In genomic region chr5:141651728-141652105, GRCh38 we compare ENCODE assay signal across 8 cellular contexts. TPM values are rescaled to one million over a fixed set of nuclear protein-coding genes. Genes with fewer than 3 reads are reported as not detected.
DNase-seq lines count a peak whose midpoint lies in the region; TF ChIP-seq lines count a peak whose summit lies in the region.

No MANE protein-coding gene starts in this region.

- H3K9me2 ChIP-seq in Karpas-422 (replicated peaks; ENCODE audit: insufficient read depth, low read length), result no peaks in the 10 kb centered on the region

- CTCF ChIA-PET in AG04449 (lab: Yijun Ruan, JAX), result interaction anchor here (1.2 to 2.2 kb wide), 6 partner anchors 9 to 60 kb away, joined by 3 to 15 read pairs (median 8); partner anchors contain the start of gene DIAPH1

- H4K20me1 ChIP-seq in Karpas-422 (ENCODE audit: insufficient read depth, low read depth, low read length), result no peaks in the 10 kb centered on the region

- H3K4me3 ChIP-seq in AG04449 (ENCODE audit: low read depth, low read length) (peak overlapping the region; percentile 81), Karpas-422 (ENCODE audit: low read length) (peak overlapping the region; percentile 50; the same call in 1 of the 2 replicates), dorsolateral prefrontal cortex (peak overlapping the region; percentile 35 to 81 (median 67)), muscle layer of colon (ENCODE audit: low read depth in 1 of 2, low read length in 2 of 2) (peak overlapping the region; percentile 71 to 77)

- H2AFZ ChIP-seq in Karpas-422 (ENCODE audit: low read length), result no peak overlapping the region; the same call in 1 of the 2 replicates

- peak overlapping the region; percentile 60 for H3K4me2 ChIP-seq in Karpas-422 (ENCODE audit: low read depth, low read length, poor library complexity, severe bottlenecking)

- H3K27ac ChIP-seq in Karpas-422 (ENCODE audit: low read length) (no peak overlapping the region), dorsolateral prefrontal cortex (peak overlapping the region in 31 of 59 donors; percentile 2 to 84 (median 51)), muscle layer of colon (ENCODE audit: low read depth, low read length) (no peak overlapping the region), caudate nucleus (ENCODE audit: low read depth, low read length) (no peak overlapping the region)

- POLR2A ChIA-PET in AG04449 (lab: Yijun Ruan, JAX), result interaction anchor here (0.7 to 1.2 kb wide), 3 partner anchors 9 to 59 kb away, joined by 3 read pairs; partner anchors contain the start of genes HDAC3 and RELL2

- H3K4me1 ChIP-seq in Karpas-422 (ENCODE audit: low read length) (peaks cover 5% of the 10 kb centered on the region), muscle layer of colon (ENCODE audit: insufficient read depth, low read length) (peaks cover 12% of the 10 kb centered on the region)

- H3K9me3 ChIP-seq in Karpas-422 (ENCODE audit: low read length) (no peaks in the 10 kb centered on the region), muscle layer of colon (ENCODE audit: low read length) (no peaks in the 10 kb centered on the region)

- TF ChIP-seq CTCF in AG04449 (IDR thresholded peaks at IDR 0.05; ENCODE audit: insufficient read depth, low read length, missing control alignments), result no peak
- peak in 3 of 56 donors; percentile 1 to 2 (median 2) for TF ChIP-seq CTCF in dorsolateral prefrontal cortex (IDR thresholded peaks at IDR 0.05 in 54 of 56, conservative IDR thresholded peaks at IDR 0.05 in 2 of 56; ENCODE audit: low read depth in 1 of 56, partially characterized antibody in 56 of 56)

- intact Hi-C loops in dorsolateral prefrontal cortex (cut with DNase I), result no loop called here

- H3K79me2 ChIP-seq in Karpas-422 (ENCODE audit: low read length), result no peaks in the 10 kb centered on the region

- H3K27me3 ChIP-seq in Karpas-422 (ENCODE audit: low read length), result no peaks in the 10 kb centered on the region
- no peaks in the 10 kb centered on the region for H3K27me3 ChIP-seq in dorsolateral prefrontal cortex
- H3K27me3 ChIP-seq in muscle layer of colon (ENCODE audit: control insufficient read depth in 1 of 2, insufficient read depth in 2 of 2, low read length in 2 of 2), result no peaks in the 10 kb centered on the region

- H3K36me3 ChIP-seq in Karpas-422 (ENCODE audit: insufficient read depth, low read length) (no peaks in the 10 kb centered on the region), muscle layer of colon (ENCODE audit: insufficient read depth, low read length) (peaks cover 23% of the 10 kb centered on the region)

- peak overlapping the region; percentile 36; the same call in 1 of the 2 replicates for H3K9ac ChIP-seq in Karpas-422 (ENCODE audit: low read length)
- no peak overlapping the region for H3K9ac ChIP-seq in muscle layer of colon (ENCODE audit: low read length)

- no peak for DNase-seq in AG04449 (ENCODE audit: low read depth, low spot score)
- no peak for DNase-seq in Karpas-422
- DNase-seq in dorsolateral prefrontal cortex, result no peak
- no peak for DNase-seq in SW480 (ENCODE audit: low spot score)
- no peak for DNase-seq in caudate nucleus (lab: John Stamatoyannopoulos, UW)
- DNase-seq in AG20443 (ENCODE audit: low spot score), result no peak
- no peak for DNase-seq in activated CD4-positive, alpha-beta T cell treated with anti-CD3 and anti-CD28 coated beads, Interleukin-2, amount 50 U/mL, for 4 hours

RNA-seq across cellular contexts. Expression of gene FCHSD1, which starts 0.5 kb away (rescaled TPM):
- total RNA-seq in Karpas-422 (2014; rRNA removed; shearing (Covaris generic); ENCODE audit: low replicate concordance), result 14.6 and 19.3 TPM in 2 replicates
- total RNA-seq in dorsolateral prefrontal cortex, result 10 to 100 TPM in 110 of 120 experiments, 1 to 10 TPM in 10; 7.1 to 36.8 (median 16.9) TPM

RNA-seq across cellular contexts. Expression of gene RELL2, which starts 14.9 kb away (rescaled TPM):
- 20.4 and 48.3 TPM in 2 replicates for total RNA-seq in Karpas-422 (2014; rRNA removed; shearing (Covaris generic); ENCODE audit: low replicate concordance)
- 10 to 100 TPM; 12.9 to 64.8 (median 38.0) TPM for total RNA-seq in dorsolateral prefrontal cortex

RNA-seq across cellular contexts. Expression of gene HDAC3, which starts 15.1 kb away (rescaled TPM):
- 96.0 and 128 TPM in 2 replicates for total RNA-seq in Karpas-422 (2014; rRNA removed; shearing (Covaris generic); ENCODE audit: low replicate concordance)
- 10 to 100 TPM; 44.4 to 98.2 (median 64.1) TPM for total RNA-seq in dorsolateral prefrontal cortex

RNA-seq across cellular contexts. Expression of gene ARAP3, which starts 30.3 kb away (rescaled TPM):
- total RNA-seq in Karpas-422 (2014; rRNA removed; shearing (Covaris generic); ENCODE audit: low replicate concordance), result 0.07 TPM in 1 of 2 replicates, not detected in the other
- total RNA-seq in dorsolateral prefrontal cortex, result 10 to 100 TPM in 66 of 120 experiments, 1 to 10 TPM in 54; 3.8 to 24.9 (median 10.5) TPM

RNA-seq across cellular contexts. Expression of gene DIAPH1, which starts 32.9 kb away (rescaled TPM):
- total RNA-seq in Karpas-422 (2014; rRNA removed; shearing (Covaris generic); ENCODE audit: low replicate concordance), result 147 and 181 TPM in 2 replicates
- total RNA-seq in dorsolateral prefrontal cortex, result 10 to 100 TPM; 19.5 to 72.5 (median 48.1) TPM

Comparison
In these comparisons a context has a peak if more than half of its experiments do, and no peak if none do; other contexts are left out.
1. H3K27ac ChIP-seq: peak in dorsolateral prefrontal cortex (31 of 59); none in Karpas-422 (single experiment), muscle layer of colon (single experiment) and caudate nucleus (single experiment).
2. Peak in every context shown above with its lines, with median percentiles within 50 percentile points of each other: H3K4me3 ChIP-seq.